1 cellular context compared by ENCODE assay signal in genomic region chr17:7897773-7898172, GRCh38.
TF ChIP-seq lines count a peak whose summit lies in the region.

No MANE protein-coding gene starts in this region.

TF ChIP-seq in WTC11, 78 proteins besides CTCF, POLR2A, EP300 and RAD21:
- TF ChIP-seq HMGA2 (CRISPR knock-in tag; IDR thresholded peaks at IDR 0.05) = no peak
- no peak for TF ChIP-seq IRF1 (CRISPR knock-in tag; IDR thresholded peaks at IDR 0.05)
- no peak for TF ChIP-seq ZNF416 (CRISPR knock-in tag; IDR thresholded peaks at IDR 0.05)
- TF ChIP-seq ZNF121 (CRISPR knock-in tag; IDR thresholded peaks at IDR 0.05) = no peak
- no peak for TF ChIP-seq ELF4 (CRISPR knock-in tag; IDR thresholded peaks at IDR 0.05; ENCODE audit: low read depth)
- no peak for TF ChIP-seq JUN (CRISPR knock-in tag; IDR thresholded peaks at IDR 0.05)
- no peak for TF ChIP-seq ZNF138 (CRISPR knock-in tag; conservative IDR thresholded peaks at IDR 0.05)
- TF ChIP-seq SMAD3 (CRISPR knock-in tag; IDR thresholded peaks at IDR 0.05; ENCODE audit: borderline replicate concordance) = no peak
- TF ChIP-seq PREB (CRISPR knock-in tag; IDR thresholded peaks at IDR 0.05; ENCODE audit: borderline replicate concordance) = no peak
- no peak for TF ChIP-seq TEAD1 (CRISPR knock-in tag; IDR thresholded peaks at IDR 0.05)
